9 cellular contexts compared by ENCODE assay signal in the genomic region with DNA sequence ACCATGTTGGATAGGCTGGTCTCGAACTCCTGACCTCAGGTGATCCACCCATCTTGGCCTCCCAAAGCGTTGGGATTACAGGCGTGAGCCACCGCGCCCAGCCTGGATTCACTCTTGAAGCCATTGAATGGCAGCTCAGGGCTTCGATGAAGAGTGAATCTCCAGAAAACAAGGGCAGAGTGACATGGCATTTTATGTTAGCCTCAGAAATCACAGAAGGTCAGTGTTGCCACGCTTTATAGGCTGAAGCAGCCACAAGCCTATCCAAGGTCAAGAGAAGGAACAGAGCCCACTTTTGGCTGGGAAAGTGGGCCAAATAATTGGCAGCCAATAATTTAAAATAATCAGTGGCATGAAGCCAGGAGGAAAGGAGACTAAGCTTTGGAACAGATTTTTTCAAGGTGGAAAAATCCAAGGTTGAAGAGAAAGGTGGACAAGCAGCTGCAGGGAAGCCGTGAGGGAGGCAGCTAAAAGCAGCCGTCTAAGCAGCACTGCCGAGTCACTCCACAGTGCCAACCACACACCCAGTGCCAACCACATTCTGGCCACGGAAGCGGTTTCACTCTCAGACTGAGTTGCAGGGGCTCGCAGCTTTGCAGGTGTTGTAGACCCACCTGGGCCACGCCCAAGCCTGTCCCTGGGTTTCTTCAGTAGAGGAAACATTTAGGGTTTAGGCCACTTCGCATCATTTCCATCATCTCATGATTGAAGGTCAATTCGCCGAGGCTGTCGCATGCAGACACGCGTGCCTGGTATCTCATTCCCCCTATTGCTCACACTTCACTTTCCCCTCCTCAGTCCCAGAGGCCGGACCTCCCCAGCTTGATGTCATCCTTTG. TPM values are rescaled to one million over a fixed set of nuclear protein-coding genes. Genes with fewer than 3 reads are reported as not detected.
DNase-seq lines count a peak whose midpoint lies in the region; ATAC-seq and TF ChIP-seq lines count a peak whose summit lies in the region.
"Had no signal": no experiment of that assay in that cellular context is flagged by ENCODE, and none has a peak within 500 bp of the region (broad histone marks: within the 10 kb centered on the region; RNA-seq: fewer than 3 reads in every experiment).

No MANE protein-coding gene starts in this region.

- CTCF ChIA-PET in T-cell (lab: Charles Lee): interaction anchor here in 1 of 2 donors (0.5 kb wide), 1 partner anchor 48 kb away, joined by 3 read pairs; no protein-coding TSS in a partner anchor
- CTCF ChIA-PET in GM10248 (lab: Yijun Ruan, JAX): interaction anchor here (0.9 to 3.8 kb wide), 2 partner anchors 14 to 48 kb away, joined by 3 to 11 read pairs; no protein-coding TSS in a partner anchor

- H3K4me1 Mint-ChIP-seq in T-cell: peaks cover 18 to 29% (median 18%) of the 10 kb centered on the region in 3 donors
- peaks cover 23% of the 10 kb centered on the region for H3K4me1 Mint-ChIP-seq in activated T-cell treated with anti-CD3 and anti-CD28 coated beads, Interleukin-2, amount 50 U/mL, for 72 hours (ENCODE audit: low read depth)
- peaks cover 14 to 30% (median 23%) of the 10 kb centered on the region in 4 donors for H3K4me1 Mint-ChIP-seq in naive thymus-derived CD8-positive, alpha-beta T cell
- peaks cover 25% of the 10 kb centered on the region for H3K4me1 Mint-ChIP-seq in stimulated activated naive CD8-positive, alpha-beta T cell treated with anti-CD3 and anti-CD28 coated beads, Interleukin-15, amount 100 ng/mL, for 72 hours

- peak overlapping the region in 2 of 3 donors; percentile 3 to 45 for H3K4me3 Mint-ChIP-seq in T-cell
- H3K4me3 Mint-ChIP-seq in activated T-cell treated with anti-CD3 and anti-CD28 coated beads, Interleukin-2, amount 50 U/mL, for 72 hours: peak overlapping the region in 1 of 2 donors; percentile 18
- peak overlapping the region; percentile 14 to 72 (median 48) for H3K4me3 Mint-ChIP-seq in naive thymus-derived CD8-positive, alpha-beta T cell
- H3K4me3 Mint-ChIP-seq in stimulated activated naive CD8-positive, alpha-beta T cell treated with anti-CD3 and anti-CD28 coated beads, Interleukin-15, amount 100 ng/mL, for 72 hours: peak overlapping the region; percentile 31 to 42

- DNase-seq in T-cell (peak in 32 of 34 experiments; percentile 24 to 62 (median 38)), NCI-H524 treated with DMSO at 0.1 percent for 48 hours (lab: John Stamatoyannopoulos, UW) (no peak), GM10248 (ENCODE audit: extremely low spot score) (no peak)
- DNase-seq in activated T-cell treated with anti-CD3 and anti-CD28 coated beads, Interleukin-2, amount 50 U/mL, for 72 hours: peak; percentile 81 to 86
- peak; percentile 28 to 74 (median 58) for DNase-seq in naive thymus-derived CD8-positive, alpha-beta T cell
- DNase-seq in stimulated activated naive CD8-positive, alpha-beta T cell treated with anti-CD3 and anti-CD28 coated beads, Interleukin-15, amount 100 ng/mL, for 72 hours: peak; percentile 67 to 83
- DNase-seq: colonic mucosa, NCI-H748 treated with DMSO at 0.1 percent for 48 hours had no signal

- POLR2A ChIA-PET in T-cell (lab: Charles Lee) (interaction anchor here in 1 of 2 donors (0.5 kb wide), 1 partner anchor 678 kb away, joined by 6 read pairs; no protein-coding TSS in a partner anchor), GM10248 (lab: Yijun Ruan, JAX) (interaction anchor here (0.7 to 0.9 kb wide), 3 partner anchors 10 to 1978 kb away, joined by 3 to 6 read pairs (median 5); no protein-coding TSS in a partner anchor)
- POLR2A ChIA-PET in naive thymus-derived CD8-positive, alpha-beta T cell (lab: Charles Lee): interaction anchor here (0.6 to 4.7 kb wide), 15 partner anchors 9 to 680 kb away, joined by 3 to 27 read pairs (median 4); a partner anchor contains a TSS

- peak overlapping the region; percentile 27 to 80 for H3K27ac Mint-ChIP-seq in T-cell
- no peak overlapping the region for H3K27ac Mint-ChIP-seq in activated T-cell treated with anti-CD3 and anti-CD28 coated beads, Interleukin-2, amount 50 U/mL, for 72 hours
- peak overlapping the region in 9 of 10 donors; percentile 13 to 81 (median 63) for H3K27ac Mint-ChIP-seq in naive thymus-derived CD8-positive, alpha-beta T cell
- no peak overlapping the region for H3K27ac Mint-ChIP-seq in stimulated activated naive CD8-positive, alpha-beta T cell treated with anti-CD3 and anti-CD28 coated beads, Interleukin-15, amount 100 ng/mL, for 72 hours

- no peaks in the 10 kb centered on the region for H3K27me3 Mint-ChIP-seq in T-cell
- H3K27me3 Mint-ChIP-seq in activated T-cell treated with anti-CD3 and anti-CD28 coated beads, Interleukin-2, amount 50 U/mL, for 72 hours (ENCODE audit: low read depth): peaks cover 7% of the 10 kb centered on the region
- no peaks in the 10 kb centered on the region for H3K27me3 Mint-ChIP-seq in naive thymus-derived CD8-positive, alpha-beta T cell
- H3K27me3 Mint-ChIP-seq in stimulated activated naive CD8-positive, alpha-beta T cell treated with anti-CD3 and anti-CD28 coated beads, Interleukin-15, amount 100 ng/mL, for 72 hours: peaks cover 7% of the 10 kb centered on the region

- ATAC-seq in T-cell (replicated peaks in 1 of 4) (peak; percentile 72 to 93 (median 90)), GM18502 (IDR thresholded peaks at IDR 0.05; ENCODE audit: poor library complexity, unreplicated experiment) (no peak)
- peak; percentile 95 to 99 for ATAC-seq in activated T-cell treated with anti-CD3 and anti-CD28 coated beads, Interleukin-2, amount 50 U/mL, for 72 hours (replicated peaks in 1 of 2)
- peak; percentile 95 to 97 for ATAC-seq in naive thymus-derived CD8-positive, alpha-beta T cell
- peak; percentile 99 for ATAC-seq in stimulated activated naive CD8-positive, alpha-beta T cell treated with anti-CD3 and anti-CD28 coated beads, Interleukin-15, amount 100 ng/mL, for 72 hours

- TF ChIP-seq CTCF in GM10248 (IDR thresholded peaks at IDR 0.05; ENCODE audit: control extremely low read depth, extremely low read depth, low read depth, missing control alignments): no peak

- H3K36me3 Mint-ChIP-seq in T-cell: peaks cover under 1% of the 10 kb centered on the region
- no peaks in the 10 kb centered on the region for H3K36me3 Mint-ChIP-seq in activated T-cell treated with anti-CD3 and anti-CD28 coated beads, Interleukin-2, amount 50 U/mL, for 72 hours (ENCODE audit: insufficient read depth in 2 of 2)
- peaks cover 0 to under 1% (median 0%) of the 10 kb centered on the region in 3 donors for H3K36me3 Mint-ChIP-seq in naive thymus-derived CD8-positive, alpha-beta T cell

- H3K9me3 Mint-ChIP-seq in T-cell: no peaks in the 10 kb centered on the region
- H3K9me3 Mint-ChIP-seq in activated T-cell treated with anti-CD3 and anti-CD28 coated beads, Interleukin-2, amount 50 U/mL, for 72 hours: no peaks in the 10 kb centered on the region
- no peaks in the 10 kb centered on the region for H3K9me3 Mint-ChIP-seq in naive thymus-derived CD8-positive, alpha-beta T cell
- no peaks in the 10 kb centered on the region for H3K9me3 Mint-ChIP-seq in stimulated activated naive CD8-positive, alpha-beta T cell treated with anti-CD3 and anti-CD28 coated beads, Interleukin-15, amount 100 ng/mL, for 72 hours

RNA-seq across cellular contexts. Expression of a gene that starts 17.4 kb away (rescaled TPM):
- 1 to 10 TPM in 1 of 5 donors, under 1 TPM in 2, not detected in 2; 0.44 to 1.6 (median 0.59) TPM for total RNA-seq in T-cell
- not detected for total RNA-seq in activated T-cell treated with anti-CD3 and anti-CD28 coated beads, Interleukin-2, amount 50 U/mL, for 72 hours
- total RNA-seq in naive thymus-derived CD8-positive, alpha-beta T cell: not detected
- polyA plus RNA-seq in naive thymus-derived CD8-positive, alpha-beta T cell: not detected
- total RNA-seq: colonic mucosa had no signal

RNA-seq across cellular contexts. Expression of a gene that starts 30.5 kb away (rescaled TPM):
- 1 to 10 TPM in 2 of 5 donors, under 1 TPM in 1, not detected in 2; 0.92 to 3.0 (median 1.5) TPM for total RNA-seq in T-cell
- 1 to 10 TPM; 1.2 to 1.8 TPM for total RNA-seq in activated T-cell treated with anti-CD3 and anti-CD28 coated beads, Interleukin-2, amount 50 U/mL, for 72 hours
- 1 to 10 TPM; 2.2 to 2.6 TPM for total RNA-seq in naive thymus-derived CD8-positive, alpha-beta T cell
- polyA plus RNA-seq in naive thymus-derived CD8-positive, alpha-beta T cell: 1 to 10 TPM in 1 of 3 donors, under 1 TPM in 2; 0.53 to 2.2 (median 0.91) TPM
- total RNA-seq: colonic mucosa had no signal

RNA-seq across cellular contexts. Expression of a gene that starts 56.1 kb away (rescaled TPM):
- total RNA-seq in T-cell: 10 to 100 TPM; 20.9 to 38.5 (median 36.8) TPM
- total RNA-seq in activated T-cell treated with anti-CD3 and anti-CD28 coated beads, Interleukin-2, amount 50 U/mL, for 72 hours: 100 to 1,000 TPM; 100 to 155 TPM
- total RNA-seq in naive thymus-derived CD8-positive, alpha-beta T cell: 10 to 100 TPM; 27.6 to 28.4 TPM
- 10 to 100 TPM; 59.2 to 81.8 (median 75.6) TPM for polyA plus RNA-seq in naive thymus-derived CD8-positive, alpha-beta T cell

RNA-seq across cellular contexts. Expression of a gene that starts 57.7 kb away (rescaled TPM):
- 10 to 100 TPM; 23.2 to 33.5 (median 28.7) TPM for total RNA-seq in T-cell
- total RNA-seq in activated T-cell treated with anti-CD3 and anti-CD28 coated beads, Interleukin-2, amount 50 U/mL, for 72 hours: 10 to 100 TPM; 22.1 to 22.6 TPM
- 10 to 100 TPM; 37.1 to 38.0 TPM for total RNA-seq in naive thymus-derived CD8-positive, alpha-beta T cell
- polyA plus RNA-seq in naive thymus-derived CD8-positive, alpha-beta T cell: 10 to 100 TPM; 10.7 to 18.1 (median 17.5) TPM

RNA-seq across cellular contexts. Expression of a gene that starts 57.7 kb away (rescaled TPM):
- 10 to 100 TPM in 4 of 5 donors, 1 to 10 TPM in 1; 9.4 to 13.4 (median 10.8) TPM for total RNA-seq in T-cell
- 1 to 10 TPM; 7.8 to 9.6 TPM for total RNA-seq in activated T-cell treated with anti-CD3 and anti-CD28 coated beads, Interleukin-2, amount 50 U/mL, for 72 hours
- total RNA-seq in naive thymus-derived CD8-positive, alpha-beta T cell: 10 to 100 TPM; 15.7 to 15.8 TPM
- 1 to 10 TPM; 4.5 to 8.6 (median 7.0) TPM for polyA plus RNA-seq in naive thymus-derived CD8-positive, alpha-beta T cell

Comparison
In these comparisons a context has a peak if more than half of its experiments do, and no peak if none do; other contexts are left out.
1. DNase-seq: peak in T-cell (32 of 34), activated T-cell treated with anti-CD3 and anti-CD28 coated beads, Interleukin-2, amount 50 U/mL, for 72 hours (2 of 2), naive thymus-derived CD8-positive, alpha-beta T cell (10 of 10) and stimulated activated naive CD8-positive, alpha-beta T cell treated with anti-CD3 and anti-CD28 coated beads, Interleukin-15, amount 100 ng/mL, for 72 hours (2 of 2); none in NCI-H524 treated with DMSO at 0.1 percent for 48 hours (single experiment) and GM10248 (single experiment).
2. H3K27ac Mint-ChIP-seq: peak in T-cell (2 of 2) and naive thymus-derived CD8-positive, alpha-beta T cell (9 of 10); none in activated T-cell treated with anti-CD3 and anti-CD28 coated beads, Interleukin-2, amount 50 U/mL, for 72 hours (single experiment) and stimulated activated naive CD8-positive, alpha-beta T cell treated with anti-CD3 and anti-CD28 coated beads, Interleukin-15, amount 100 ng/mL, for 72 hours (0 of 2).